Comparison of ENCODE assay signal across 2 cellular contexts in genomic region chr11:18789942-18790341, GRCh38.
TF ChIP-seq lines count a peak whose summit lies in the region.

No MANE protein-coding gene starts in this region.

TF ChIP-seq in H1, 55 proteins besides CTCF, POLR2A, EP300 and RAD21:
- TF ChIP-seq SP1 (IDR thresholded peaks at IDR 0.05; ENCODE audit: low read depth, low read length) (no peak), FOSL1 (IDR thresholded peaks at IDR 0.05; ENCODE audit: insufficient read depth, low read depth, low read length) (no peak), BCL11A (IDR thresholded peaks at IDR 0.05; ENCODE audit: low read depth in 2 of 2, low read length in 2 of 2) (no peak), TCF12 (IDR thresholded peaks at IDR 0.05; ENCODE audit: low read depth, low read length) (no peak), HDAC2 (IDR thresholded peaks at IDR 0.05; ENCODE audit: borderline replicate concordance in 1 of 2, low read depth in 2 of 2, low read length in 2 of 2) (no peak), EZH2 (IDR thresholded peaks at IDR 0.05; ENCODE audit: low read depth, low read length, severe bottlenecking) (no peak), BACH1 (IDR thresholded peaks at IDR 0.05; ENCODE audit: low read length) (no peak), EGR1 (IDR thresholded peaks at IDR 0.05; ENCODE audit: borderline replicate concordance, low read depth, low read length) (no peak), JUN (IDR thresholded peaks at IDR 0.05; ENCODE audit: low read depth, low read length) (no peak), MAX (IDR thresholded peaks at IDR 0.05) (no peak), CTBP2 (IDR thresholded peaks at IDR 0.05; ENCODE audit: borderline replicate concordance, insufficient read depth, insufficient read length, low read length) (no peak)

TF ChIP-seq in neural cell, 6 proteins besides CTCF, POLR2A, EP300 and RAD21:
- TF ChIP-seq POLR2AphosphoS5 (IDR thresholded peaks at IDR 0.05) (no peak), EZH2 (IDR thresholded peaks at IDR 0.05; ENCODE audit: borderline replicate concordance, insufficient read depth, low read length, poor library complexity, severe bottlenecking) (no peak), MXI1 (conservative IDR thresholded peaks at IDR 0.05; ENCODE audit: poor library complexity, severe bottlenecking) (no peak), SMC3 (conservative IDR thresholded peaks at IDR 0.05; ENCODE audit: poor library complexity) (no peak), TAF1 (IDR thresholded peaks at IDR 0.05; ENCODE audit: low read depth) (no peak), REST (IDR thresholded peaks at IDR 0.05; ENCODE audit: borderline replicate concordance) (no peak)
